Comparison of ENCODE assay signal across 8 cellular contexts in genomic region chr2:178450574-178451429, GRCh38. TPM values are rescaled to one million over a fixed set of nuclear protein-coding genes. Genes with fewer than 3 reads are reported as not detected.
DNase-seq lines count a peak whose midpoint lies in the region; ATAC-seq and TF ChIP-seq lines count a peak whose summit lies in the region.

Gene PJVK, plus strand, starts transcription at chr2:178451378. Its CDS starts 2,032 bp downstream, at chr2:178453410.
Gene PRKRA, minus strand, starts transcription at chr2:178451175. Its CDS starts 145 bp downstream, at chr2:178451030.

- peak within 1 kb of the TSS; percentile 91 for H3K4me3 ChIP-seq in OCI-LY3 (ENCODE audit: low read length)
- peak within 1 kb of the TSS; percentile 72 for H3K4me3 ChIP-seq in mononuclear cell (ENCODE audit: low read length)

- peak within 1 kb of the TSS; percentile 92 for H3K4me2 ChIP-seq in OCI-LY3 (ENCODE audit: low read length)

- peak within 1 kb of the TSS; percentile 86 for H2AFZ ChIP-seq in OCI-LY3 (ENCODE audit: low read depth, low read length)

- peaks cover 13% of the 10 kb centered on the region for H3K4me1 ChIP-seq in OCI-LY3 (ENCODE audit: low read length)
- H3K4me1 ChIP-seq in mononuclear cell (ENCODE audit: insufficient read depth, low read length), result peaks cover 20% of the 10 kb centered on the region

- TF ChIP-seq CTCF in OCI-LY3 (IDR thresholded peaks at IDR 0.05; ENCODE audit: low read depth, low read length), result no peak

- peak; percentile 85 for ATAC-seq in GM21528 (IDR thresholded peaks at IDR 0.05; ENCODE audit: low FRiP score, unreplicated experiment)

- no peaks in the 10 kb centered on the region for H3K9me3 ChIP-seq in OCI-LY3 (ENCODE audit: insufficient read depth, low read length)
- no peaks in the 10 kb centered on the region for H3K9me3 ChIP-seq in mononuclear cell (ENCODE audit: low read depth, low read length)

- H3K9ac ChIP-seq in OCI-LY3 (ENCODE audit: low read length), result peak within 1 kb of the TSS; percentile 98

- H3K79me2 ChIP-seq in OCI-LY3 (ENCODE audit: low read length), result peaks cover 27% of the 10 kb centered on the region

- DNase-seq in DMS 273 treated with DMSO at 0.1 percent for 48 hours (lab: John Stamatoyannopoulos, UW), result peak; percentile 90
- peak; percentile 79 for DNase-seq in HuH-7.5 (ENCODE audit: low spot score)
- peak; percentile 94 for DNase-seq in activated T-cell treated with anti-CD3 and anti-CD28 coated beads for 24 hours (ENCODE audit: low read depth)
- peak; percentile 79 for DNase-seq in epidermal melanocyte (ENCODE audit: insufficient read length, low spot score)
- peak; percentile 95 to 96 for DNase-seq in stimulated activated CD8-positive, alpha-beta memory T cell treated with anti-CD3 and anti-CD28 coated beads, Interleukin-2, amount 100 ng/mL, for 48 hours (ENCODE audit: low read depth in 2 of 2)

- H4K20me1 ChIP-seq in OCI-LY3 (ENCODE audit: insufficient read depth, low read length), result peaks cover 18% of the 10 kb centered on the region

- peaks cover 22% of the 10 kb centered on the region for H3K36me3 ChIP-seq in OCI-LY3 (replicated peaks; ENCODE audit: low read depth, low read length)

- H3K27me3 ChIP-seq in OCI-LY3 (ENCODE audit: low read depth, low read length) (no peaks in the 10 kb centered on the region), mononuclear cell (ENCODE audit: insufficient read depth, low read length) (no peaks in the 10 kb centered on the region)

- peak within 1 kb of the TSS; percentile 85 for H3K27ac ChIP-seq in OCI-LY3 (ENCODE audit: low read length)

RNA-seq across cellular contexts. Expression of gene PJVK, which starts in this region (rescaled TPM):
- total RNA-seq in mononuclear cell, result 1.2 TPM

RNA-seq across cellular contexts. Expression of gene PRKRA, which starts in this region (rescaled TPM):
- 89.5 TPM for total RNA-seq in mononuclear cell

Comparison
In these comparisons a context has a peak if more than half of its experiments do, and no peak if none do; other contexts are left out.
1. Peak in every context shown above with its lines: DNase-seq, ATAC-seq, H3K4me3 ChIP-seq and H3K27ac ChIP-seq.